In the genomic region with DNA sequence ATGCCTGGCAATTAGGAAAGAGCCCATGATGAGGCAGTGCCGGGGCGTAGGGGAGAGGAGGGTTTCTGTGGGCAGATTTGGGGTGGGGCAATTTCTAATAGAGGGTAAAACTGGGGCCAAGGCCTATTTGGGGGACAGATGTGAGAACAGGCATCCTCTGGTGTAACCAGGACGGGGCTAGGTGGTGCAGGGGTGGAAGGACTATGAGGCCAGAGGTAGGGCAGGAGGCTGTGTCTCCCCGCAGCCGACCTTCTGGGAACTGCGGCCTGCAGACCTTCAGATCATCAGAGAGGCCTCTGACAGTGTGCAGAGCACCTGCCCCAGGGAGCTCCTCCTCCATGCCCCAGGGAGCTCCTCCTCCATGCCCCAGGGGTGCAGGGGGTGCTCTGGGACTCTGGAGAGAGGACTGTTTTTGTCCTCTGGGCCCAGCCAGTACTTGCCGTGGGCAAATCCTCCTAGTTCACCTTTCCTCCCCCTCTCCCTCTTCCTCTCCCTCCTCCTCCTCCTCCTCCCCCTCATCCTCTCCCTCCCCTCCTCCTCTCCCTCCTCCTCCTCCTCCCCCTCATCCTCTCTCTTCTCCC, we compare ENCODE assay signal across 1 cellular context.
TF ChIP-seq lines count a peak whose summit lies in the region.

No MANE protein-coding gene starts in this region.

TF ChIP-seq in HCT116, 20 proteins besides CTCF, POLR2A, EP300 and RAD21:
- TF ChIP-seq FOSL1 (IDR thresholded peaks at IDR 0.05; ENCODE audit: low read depth) (no peak), CBX3 (IDR thresholded peaks at IDR 0.05; ENCODE audit: low read depth) (no peak), TCF7L2 (IDR thresholded peaks at IDR 0.05; ENCODE audit: borderline replicate concordance, extremely low read depth, insufficient read depth, insufficient read length) (no peak), SP1 (IDR thresholded peaks at IDR 0.05; ENCODE audit: low read depth) (no peak), YY1 (IDR thresholded peaks at IDR 0.05; ENCODE audit: extremely low read depth, insufficient replicate concordance, low read depth, low read length) (no peak), CEBPB (IDR thresholded peaks at IDR 0.05; ENCODE audit: low read depth) (no peak), REST (IDR thresholded peaks at IDR 0.05; ENCODE audit: low read depth) (no peak), EZH2phosphoT487 (IDR thresholded peaks at IDR 0.05; ENCODE audit: borderline replicate concordance) (no peak), EGR1 (IDR thresholded peaks at IDR 0.05; ENCODE audit: low read depth) (no peak), ELF1 (IDR thresholded peaks at IDR 0.05; ENCODE audit: borderline replicate concordance, low read depth) (no peak), ZBTB33 (IDR thresholded peaks at IDR 0.05; ENCODE audit: extremely low read depth, insufficient replicate concordance, low read length) (no peak), SRF (IDR thresholded peaks at IDR 0.05; ENCODE audit: low read depth) (no peak), ZNF274 (IDR thresholded peaks at IDR 0.05; ENCODE audit: low read depth, low read length) (no peak), JUND (IDR thresholded peaks at IDR 0.05) (no peak), ZFX (IDR thresholded peaks at IDR 0.05) (no peak), EZH2 (IDR thresholded peaks at IDR 0.05) (no peak)
- TF ChIP-seq, protein P1, sequence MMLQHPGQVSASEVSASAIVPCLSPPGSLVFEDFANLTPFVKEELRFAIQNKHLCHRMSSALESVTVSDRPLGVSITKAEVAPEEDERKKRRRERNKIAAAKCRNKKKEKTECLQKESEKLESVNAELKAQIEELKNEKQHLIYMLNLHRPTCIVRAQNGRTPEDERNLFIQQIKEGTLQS (IDR thresholded peaks at IDR 0.05), result no peak
- TF ChIP-seq, protein P2, sequence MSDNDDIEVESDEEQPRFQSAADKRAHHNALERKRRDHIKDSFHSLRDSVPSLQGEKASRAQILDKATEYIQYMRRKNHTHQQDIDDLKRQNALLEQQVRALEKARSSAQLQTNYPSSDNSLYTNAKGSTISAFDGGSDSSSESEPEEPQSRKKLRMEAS (IDR thresholded peaks at IDR 0.05), result no peak
